In the genomic region with DNA sequence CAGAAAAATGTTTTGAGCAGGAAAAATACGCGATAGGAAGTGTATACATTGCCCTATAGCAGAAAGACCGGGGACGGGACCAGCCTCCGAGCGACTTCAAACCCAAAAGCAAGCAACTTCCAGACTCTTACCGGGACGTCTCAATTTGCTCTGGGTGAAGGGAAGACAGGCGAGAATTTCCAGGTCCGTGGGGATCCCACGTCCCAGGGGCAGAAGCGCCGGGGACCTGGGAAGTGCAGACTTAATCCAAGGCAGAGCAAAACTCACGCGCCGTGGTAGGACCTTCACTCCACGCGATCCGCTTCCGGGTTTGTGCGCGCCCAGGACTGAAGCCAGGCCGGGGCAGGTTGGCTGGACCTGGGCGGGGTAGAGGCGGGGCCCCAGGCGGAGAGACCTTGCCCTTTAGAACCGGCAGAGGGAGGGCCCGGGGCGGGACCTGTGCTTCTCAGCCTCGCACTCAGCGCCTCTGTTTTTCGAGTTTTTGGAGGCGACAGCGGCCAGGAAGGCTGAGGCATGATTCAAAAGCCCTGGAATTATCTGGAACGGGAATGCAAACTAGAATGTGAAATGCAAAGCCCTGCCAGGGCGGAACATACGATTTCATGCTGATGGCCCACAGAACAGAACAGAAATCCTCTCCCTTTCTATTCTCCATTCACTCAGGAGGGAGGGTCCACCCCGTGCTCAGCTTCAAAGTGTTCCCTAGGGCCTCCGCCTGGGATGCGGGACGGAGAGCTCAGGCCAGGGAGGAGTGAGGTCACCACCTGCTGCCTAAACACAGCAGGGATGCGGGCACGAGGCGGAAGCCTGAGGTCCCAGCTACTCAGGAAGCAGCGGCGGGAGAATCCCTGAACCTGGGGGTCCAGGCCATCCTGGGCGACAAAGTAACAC, we compare ENCODE assay signal across 8 cellular contexts. TPM values are rescaled to one million over a fixed set of nuclear protein-coding genes. Genes with fewer than 3 reads are reported as not detected.
A peak's percentile ranks its signal among the peaks of the same experiment; 100 is the strongest.
DNase-seq lines count a peak whose midpoint lies in the region; ATAC-seq and TF ChIP-seq lines count a peak whose summit lies in the region.
"Not testable (repeated sequence)": the region's sequence is repeated elsewhere in the genome, so short reads cannot be mapped to it uniquely, and the experiment has no call there.

TSS of gene ZNF600 (minus strand) at position 328 of the 891 bp plus-strand sequence. CDS start 7,903 bp downstream, outside the sequence.

- H3K36me3 Mint-ChIP-seq in activated T-cell treated with anti-CD3 and anti-CD28 coated beads, Interleukin-2, amount 50 U/mL, for 24 hours (ENCODE audit: low read depth), result peaks cover 51% of the 10 kb centered on the region

- DNase-seq in COLO668 (lab: John Stamatoyannopoulos, UW; ENCODE audit: unreplicated experiment) (peak; percentile 92), HS-27A (ENCODE audit: low read depth) (peak; percentile 23), Peyer's patch (peak; percentile 93 to 98 (median 96)), erythroblast (lab: John Stamatoyannopoulos, UW) (peak; percentile 81 to 85), middle frontal gyrus (ENCODE audit: extremely low spot score, low spot score) (peak; percentile 3)
- peak; percentile 79 for DNase-seq in activated T-cell treated with anti-CD3 and anti-CD28 coated beads, Interleukin-2, amount 50 U/mL, for 24 hours
- DNase-seq in stimulated activated CD8-positive, alpha-beta memory T cell treated with anti-CD3 and anti-CD28 coated beads, Interleukin-12 subunit alpha, Interleukin-12 subunit beta, amount 100 ng/mL, for 4 hours (ENCODE audit: low read depth), result peak; percentile 50

- H3K27me3 ChIP-seq in Peyer's patch, result not testable (repeated sequence)

- H3K27me3 Mint-ChIP-seq in activated T-cell treated with anti-CD3 and anti-CD28 coated beads, Interleukin-2, amount 50 U/mL, for 24 hours, result not testable (repeated sequence)

- H3K4me3 ChIP-seq in Peyer's patch, result peak within 1 kb of the TSS; percentile 59 to 88 (median 70)

- peaks cover 40% of the 10 kb centered on the region for H3K9me3 Mint-ChIP-seq in activated T-cell treated with anti-CD3 and anti-CD28 coated beads, Interleukin-2, amount 50 U/mL, for 24 hours

- H3K27ac Mint-ChIP-seq in activated T-cell treated with anti-CD3 and anti-CD28 coated beads, Interleukin-2, amount 50 U/mL, for 24 hours, result peak within 1 kb of the TSS; percentile 37

- peak; percentile 93 for ATAC-seq in GM19467 (IDR thresholded peaks at IDR 0.05; ENCODE audit: unreplicated experiment)

- H3K4me3 Mint-ChIP-seq in activated T-cell treated with anti-CD3 and anti-CD28 coated beads, Interleukin-2, amount 50 U/mL, for 24 hours, result peak within 1 kb of the TSS; percentile 81

- H3K36me3 ChIP-seq in Peyer's patch, result peaks cover 0 to 12% (median 0%) of the 10 kb centered on the region in 3 donors

- peak within 1 kb of the TSS; percentile 70 to 83 (median 76) for H3K27ac ChIP-seq in Peyer's patch

- peak in 4 of 6 experiments; percentile 30 to 38 (median 34) for TF ChIP-seq CTCF in Peyer's patch (IDR thresholded peaks at IDR 0.05)

- H3K4me1 Mint-ChIP-seq in activated T-cell treated with anti-CD3 and anti-CD28 coated beads, Interleukin-2, amount 50 U/mL, for 24 hours (ENCODE audit: low read depth), result peaks cover 23% of the 10 kb centered on the region

- not testable (repeated sequence) for H3K9me3 ChIP-seq in Peyer's patch

- peaks cover 0 to 13% (median 0%) of the 10 kb centered on the region in 4 donors for H3K4me1 ChIP-seq in Peyer's patch

- TF ChIP-seq POLR2A in Peyer's patch (IDR thresholded peaks at IDR 0.05) (peak; percentile 65 to 75), erythroblast (IDR thresholded peaks at IDR 0.05; ENCODE audit: low read length) (peak; percentile 40)

RNA-seq across cellular contexts. Expression of gene ZNF600, which starts in this region (rescaled TPM):
- 10 to 100 TPM; 28.1 to 59.3 (median 42.8) TPM for total RNA-seq in Peyer's patch

Comparison
In these comparisons a context has a peak if more than half of its experiments do, and no peak if none do; other contexts are left out.
1. Peak in every context shown above with its lines: DNase-seq, ATAC-seq, H3K4me3 ChIP-seq and H3K27ac ChIP-seq.
2. DNase-seq: peak in every context shown above with its lines; median percentile 96 in Peyer's patch; 92 in COLO668; 83 in erythroblast; 79 in activated T-cell treated with anti-CD3 and anti-CD28 coated beads, Interleukin-2, amount 50 U/mL, for 24 hours; 50 in stimulated activated CD8-positive, alpha-beta memory T cell treated with anti-CD3 and anti-CD28 coated beads, Interleukin-12 subunit alpha, Interleukin-12 subunit beta, amount 100 ng/mL, for 4 hours; 23 in HS-27A; 3 in middle frontal gyrus.